26 cellular contexts compared by ENCODE assay signal in genomic region chr13:23497186-23497585, GRCh38.
"Had no signal": no experiment of that assay in that cellular context is flagged by ENCODE, and none has a peak within 500 bp of the region (broad histone marks: within the 10 kb centered on the region; RNA-seq: fewer than 3 reads in every experiment).

No MANE protein-coding gene starts in this region.

- H3K9me3 Mint-ChIP-seq: memory B cell; mesothelial cell of epicardium; natural killer cell treated with Interleukin-12 subunit alpha and Interleukin-12 subunit beta and Interleukin-15 and Interleukin-18, amount 100 ng/mL, for 72 hours; stimulated activated memory B cell treated with anti-CD40 and anti-IgM and Interleukin-4, amounts not matched to agents 10 μg/mL and 1 μg/mL and 100 μg/mL, for 72 hours had no signal

- H3K4me1 Mint-ChIP-seq: memory B cell; naive B cell; stimulated activated memory B cell treated with anti-CD40 and anti-IgM and Interleukin-4, amounts not matched to agents 10 μg/mL and 1 μg/mL and 100 μg/mL, for 72 hours had no signal

- H3K4me1 ChIP-seq: gastrocnemius medialis, lower lobe of right lung, psoas muscle, testis, tibial artery, upper lobe of left lung had no signal

- H3K4me3 Mint-ChIP-seq: memory B cell; mesothelial cell of epicardium; natural killer cell treated with Interleukin-12 subunit alpha and Interleukin-12 subunit beta and Interleukin-15 and Interleukin-18, amount 100 ng/mL, for 72 hours; stimulated activated memory B cell treated with anti-CD40 and anti-IgM and Interleukin-4, amounts not matched to agents 10 μg/mL and 1 μg/mL and 100 μg/mL, for 72 hours had no signal

- H3K27me3 ChIP-seq: gastrocnemius medialis, ovary, sigmoid colon, testis, upper lobe of left lung had no signal

- H3K27ac Mint-ChIP-seq: memory B cell; mesothelial cell of epicardium; natural killer cell treated with Interleukin-12 subunit alpha and Interleukin-12 subunit beta and Interleukin-15 and Interleukin-18, amount 100 ng/mL, for 72 hours; stimulated activated memory B cell treated with anti-CD40 and anti-IgM and Interleukin-4, amounts not matched to agents 10 μg/mL and 1 μg/mL and 100 μg/mL, for 72 hours had no signal

- DNase-seq: dorsolateral prefrontal cortex; effector CD4-positive, alpha-beta T cell; foreskin fibroblast; gastrocnemius medialis; head of caudate nucleus; left ventricle myocardium superior; lower lobe of right lung; mucosa of descending colon; naive B cell; nucleus accumbens; ovary; posterior cingulate gyrus; psoas muscle; right cardiac atrium; sigmoid colon; stimulated activated CD4-positive, alpha-beta T cell treated with anti-CD3 and anti-CD28 coated beads, Interleukin-2, amount 100 ng/mL, for 24 hours; stimulated activated CD4-positive, alpha-beta T cell treated with anti-CD3 and anti-CD28 coated beads, Interleukin-4, amount 100 ng/mL, for 4 hours; stimulated activated naive CD8-positive, alpha-beta T cell treated with anti-CD3 and anti-CD28 coated beads, Interleukin-15, Interleukin-2, amounts not matched to agents 100 U/mL and 50 U/mL, for 24 hours; substantia nigra; testis; tibial artery; upper lobe of left lung had no signal

- H3K36me3 Mint-ChIP-seq: memory B cell; mesothelial cell of epicardium; naive B cell; natural killer cell treated with Interleukin-12 subunit alpha and Interleukin-12 subunit beta and Interleukin-15 and Interleukin-18, amount 100 ng/mL, for 72 hours; stimulated activated memory B cell treated with anti-CD40 and anti-IgM and Interleukin-4, amounts not matched to agents 10 μg/mL and 1 μg/mL and 100 μg/mL, for 72 hours had no signal

- ATAC-seq: gastrocnemius medialis; left ventricle myocardium superior; lower lobe of right lung; mucosa of descending colon; natural killer cell treated with Interleukin-12 subunit alpha and Interleukin-12 subunit beta and Interleukin-15 and Interleukin-18, amount 100 ng/mL, for 72 hours; psoas muscle; right cardiac atrium; stimulated activated memory B cell treated with anti-CD40 and anti-IgM and Interleukin-4, amounts not matched to agents 10 μg/mL and 1 μg/mL and 100 μg/mL, for 72 hours; stimulated activated naive CD8-positive, alpha-beta T cell treated with anti-CD3 and anti-CD28 coated beads, Interleukin-15, Interleukin-2, amounts not matched to agents 100 U/mL and 50 U/mL, for 24 hours had no signal

- H3K36me3 ChIP-seq: gastrocnemius medialis, lower lobe of right lung, ovary, sigmoid colon, tibial artery, upper lobe of left lung had no signal

- H3K9me3 ChIP-seq: gastrocnemius medialis, lower lobe of right lung, mucosa of descending colon, ovary, psoas muscle, sigmoid colon, testis, tibial artery, upper lobe of left lung had no signal

- H3K4me3 ChIP-seq: dorsolateral prefrontal cortex, gastrocnemius medialis, lower lobe of right lung, mucosa of descending colon, ovary, psoas muscle, sigmoid colon, testis, tibial artery, upper lobe of left lung had no signal

- H3K27ac ChIP-seq: dorsolateral prefrontal cortex, gastrocnemius medialis, lower lobe of right lung, ovary, psoas muscle, sigmoid colon, testis, tibial artery, upper lobe of left lung had no signal
